In genomic region chr7:25968205-25968993, GRCh38 we compare ENCODE assay signal across 1 cellular context.
TF ChIP-seq lines count a peak whose summit lies in the region.

No MANE protein-coding gene starts in this region.

TF ChIP-seq in GM12878, 131 proteins besides CTCF, POLR2A, EP300 and RAD21 (continued from another document and continues in another):
- TF ChIP-seq ZNF274 (IDR thresholded peaks at IDR 0.05; ENCODE audit: insufficient read depth, insufficient read length): no peak
- peak; percentile 91 for TF ChIP-seq ZBED1 (IDR thresholded peaks at IDR 0.05; ENCODE audit: borderline replicate concordance)
- TF ChIP-seq IRF3 (IDR thresholded peaks at IDR 0.05): no peak
- peak; percentile 64 for TF ChIP-seq CHD2 (IDR thresholded peaks at IDR 0.05; ENCODE audit: borderline replicate concordance, low read depth, low read length)
- TF ChIP-seq POU2F2 (IDR thresholded peaks at IDR 0.05; ENCODE audit: borderline replicate concordance, low read depth, low read length): peak; percentile 90
- no peak for TF ChIP-seq YBX1 (IDR thresholded peaks at IDR 0.05)
- no peak for TF ChIP-seq SUZ12 (IDR thresholded peaks at IDR 0.05; ENCODE audit: unreplicated experiment)
- TF ChIP-seq MYB (IDR thresholded peaks at IDR 0.05; ENCODE audit: borderline replicate concordance, low read depth, low read length): 0 out of 2 replicates have a peak, but pooled peaks have one; percentile 35
- TF ChIP-seq KAT2A (conservative IDR thresholded peaks at IDR 0.05; ENCODE audit: control insufficient read depth, low read depth, low read length): no peak
- no peak for TF ChIP-seq HDGF (IDR thresholded peaks at IDR 0.05)
- TF ChIP-seq CHD4 (IDR thresholded peaks at IDR 0.05): peak; percentile 10; the same call in 1 of the 2 replicates
- peak; percentile 18 for TF ChIP-seq MYC (IDR thresholded peaks at IDR 0.05; ENCODE audit: insufficient read depth, insufficient read length, insufficient replicate concordance, low read length, severe bottlenecking)
- TF ChIP-seq FOS (IDR thresholded peaks at IDR 0.05; ENCODE audit: borderline replicate concordance, extremely low read depth, insufficient read length): no peak
- TF ChIP-seq CEBPB (IDR thresholded peaks at IDR 0.05; ENCODE audit: borderline replicate concordance in 1 of 2, low read depth in 2 of 2, low read length in 2 of 2): peak in 1 of 2 experiments; percentile 23; a peak in 1 of 4 replicates
- peak; percentile 94 for TF ChIP-seq E2F4 (IDR thresholded peaks at IDR 0.05; ENCODE audit: low read depth, low read length)
- peak; percentile 19; the same call in 1 of the 2 replicates for TF ChIP-seq RCOR1 (conservative IDR thresholded peaks at IDR 0.05; ENCODE audit: low read depth, low read length)
- TF ChIP-seq ZNF687 (IDR thresholded peaks at IDR 0.05): peak; percentile 94
- TF ChIP-seq ESRRA (IDR thresholded peaks at IDR 0.05; ENCODE audit: low read length): no peak
- TF ChIP-seq GATAD2B (conservative IDR thresholded peaks at IDR 0.05; ENCODE audit: low read depth): peak; percentile 77; the same call in 1 of the 2 replicates
- peak; percentile 93 for TF ChIP-seq BACH1 (IDR thresholded peaks at IDR 0.05; ENCODE audit: borderline replicate concordance)
- no peak for TF ChIP-seq BRCA1 (IDR thresholded peaks at IDR 0.05; ENCODE audit: low read depth, low read length)
- peak; percentile 92 for TF ChIP-seq ZNF217 (IDR thresholded peaks at IDR 0.05)
- peak; percentile 88 for TF ChIP-seq NFIC (IDR thresholded peaks at IDR 0.05; ENCODE audit: low read depth, low read length)
- no peak for TF ChIP-seq KDM1A (IDR thresholded peaks at IDR 0.05; ENCODE audit: borderline replicate concordance)
- no peak for TF ChIP-seq POLR2AphosphoS2 (IDR thresholded peaks at IDR 0.05; ENCODE audit: low read depth, low read length)
- TF ChIP-seq SMAD1 (IDR thresholded peaks at IDR 0.05; ENCODE audit: low read depth, partially characterized antibody): peak; percentile 76
- no peak for TF ChIP-seq HDAC6 (IDR thresholded peaks at IDR 0.05; ENCODE audit: unreplicated experiment)
- TF ChIP-seq MTA2 (IDR thresholded peaks at IDR 0.05; ENCODE audit: low read depth): peak; percentile 91
- TF ChIP-seq ETV6 (conservative IDR thresholded peaks at IDR 0.05 in 1 of 2, IDR thresholded peaks at IDR 0.05 in 1 of 2; ENCODE audit: borderline replicate concordance in 1 of 2, low read depth in 1 of 2): peak in 1 of 2 experiments; percentile 81; a peak in 2 of 4 replicates
- TF ChIP-seq ZZZ3 (IDR thresholded peaks at IDR 0.05; ENCODE audit: control insufficient read depth, insufficient read length, low read depth): no peak
- no peak for TF ChIP-seq NRF1 (conservative IDR thresholded peaks at IDR 0.05; ENCODE audit: low read depth, low read length)
- TF ChIP-seq SMAD5 (IDR thresholded peaks at IDR 0.05; ENCODE audit: low read depth): no peak
- no peak for TF ChIP-seq ZBTB40 (IDR thresholded peaks at IDR 0.05; ENCODE audit: borderline replicate concordance)
- peak; percentile 60 for TF ChIP-seq BMI1 (IDR thresholded peaks at IDR 0.05; ENCODE audit: borderline replicate concordance)
- TF ChIP-seq CBFB (IDR thresholded peaks at IDR 0.05; ENCODE audit: low read depth): peak; percentile 79; the same call in 1 of the 2 replicates
- peak; percentile 63 for TF ChIP-seq EED (IDR thresholded peaks at IDR 0.05; ENCODE audit: low read depth)
- peak; percentile 90 for TF ChIP-seq PAX5 (IDR thresholded peaks at IDR 0.05; ENCODE audit: borderline replicate concordance, low read depth, low read length)
- TF ChIP-seq ZBTB33 (IDR thresholded peaks at IDR 0.05): no peak
- TF ChIP-seq RELA (IDR thresholded peaks at IDR 0.05; ENCODE audit: borderline replicate concordance, partially characterized antibody): peak; percentile 94
- no peak for TF ChIP-seq ASH2L (IDR thresholded peaks at IDR 0.05; ENCODE audit: borderline replicate concordance, low read depth)
- TF ChIP-seq NKRF (conservative IDR thresholded peaks at IDR 0.05): peak; percentile 97
- TF ChIP-seq IKZF1 (conservative IDR thresholded peaks at IDR 0.05): peak; percentile 85
- no peak for TF ChIP-seq RBBP5 (conservative IDR thresholded peaks at IDR 0.05)
- no peak for TF ChIP-seq NR2C1 (IDR thresholded peaks at IDR 0.05)
- TF ChIP-seq WRNIP1 (IDR thresholded peaks at IDR 0.05; ENCODE audit: borderline replicate concordance, low read depth, low read length): no peak
- no peak for TF ChIP-seq SREBF2 (IDR thresholded peaks at IDR 0.05; ENCODE audit: low read length)
- TF ChIP-seq KLF5 (IDR thresholded peaks at IDR 0.05; ENCODE audit: partially characterized antibody): peak; percentile 46
- TF ChIP-seq POLR2AphosphoS5 (IDR thresholded peaks at IDR 0.05; ENCODE audit: low read length): peak; percentile 17; the same call in 1 of the 2 replicates
- TF ChIP-seq ATF7 (IDR thresholded peaks at IDR 0.05; ENCODE audit: low read depth): peak; percentile 90
